ENCODE assay signal across 12 cellular contexts in the genomic region with DNA sequence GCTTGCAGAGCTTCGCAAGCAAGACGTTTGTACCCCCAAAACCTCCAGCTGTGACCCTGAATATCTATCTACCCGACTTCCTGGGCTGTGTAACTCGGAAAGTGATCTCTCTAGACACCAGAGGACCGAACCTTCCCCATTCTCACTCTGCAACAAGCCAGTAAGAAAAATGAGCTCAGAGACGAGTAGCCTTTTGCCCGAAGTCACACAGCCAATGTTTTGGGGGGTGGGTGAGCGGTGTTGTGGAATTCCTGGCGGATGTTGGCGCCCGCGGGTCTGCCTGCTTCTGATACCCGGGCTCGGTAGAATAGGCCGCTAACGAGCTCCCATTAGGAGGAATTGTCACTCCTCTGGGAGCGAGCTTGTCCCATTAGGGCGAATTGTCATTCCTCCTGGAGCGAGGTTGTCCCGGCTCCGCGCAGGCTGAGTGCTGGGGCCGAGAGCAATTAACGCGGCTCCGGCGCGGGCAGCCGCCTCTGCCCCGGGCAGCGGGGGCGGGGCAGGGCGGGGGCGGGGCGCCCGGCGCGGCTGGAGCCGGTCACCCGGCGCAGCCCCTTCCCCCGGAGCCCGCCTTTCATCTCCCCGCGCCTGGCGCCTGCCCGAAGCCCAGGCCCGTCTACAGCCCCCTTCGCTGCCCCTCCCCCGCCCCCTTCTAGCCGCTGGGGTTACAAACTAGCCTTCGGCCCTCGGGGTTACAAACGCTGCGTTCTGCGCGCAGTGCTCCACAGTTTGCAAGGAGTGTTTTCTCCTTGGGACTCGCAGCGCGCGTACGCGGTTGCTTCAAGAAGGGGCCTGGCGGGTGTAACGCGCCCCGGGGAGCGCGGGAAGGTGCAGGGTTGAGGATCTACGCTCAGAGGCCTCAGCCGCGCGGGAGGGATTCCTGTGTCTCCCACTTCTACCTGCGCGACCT. TPM values are rescaled to one million over a fixed set of nuclear protein-coding genes. Genes with fewer than 3 reads are reported as not detected.
DNase-seq lines count a peak whose midpoint lies in the region; TF ChIP-seq lines count a peak whose summit lies in the region.
"Had no signal": no experiment of that assay in that cellular context is flagged by ENCODE, and none has a peak within 500 bp of the region (broad histone marks: within the 10 kb centered on the region; RNA-seq: fewer than 3 reads in every experiment).

No MANE protein-coding gene starts in this region.

- WGBS in esophagus muscularis mucosa: 3% methylated on average over 27 of the region's 75 CpGs

- peaks cover 5% of the 10 kb centered on the region for H3K4me1 Mint-ChIP-seq in activated T-helper 2 cell treated with anti-CD3 and anti-CD28 coated beads, Interferon-gamma antibody, Interleukin-2, Interleukin-4, amounts not matched to agents 10 μg/mL and 5 μg/mL and 100 μg/mL, durations not matched to agents 14 hours and 24 hours and 36 hours (ENCODE audit: low read depth)

- peak; percentile 62 for DNase-seq in D341Med (ENCODE audit: low spot score)
- peak; percentile 59 for DNase-seq in NCI-H2227 (lab: John Stamatoyannopoulos, UW; ENCODE audit: unreplicated experiment)
- no peak for DNase-seq in esophagus muscularis mucosa (ENCODE audit: extremely low spot score)
- DNase-seq in osteoblast (ENCODE audit: insufficient read length, low spot score, missing footprints): peak; percentile 57
- DNase-seq in AG08396 (ENCODE audit: low spot score): no peak
- DNase-seq in NCI-H510A (lab: John Stamatoyannopoulos, UW): no peak
- DNase-seq in effector CD8-positive, alpha-beta T cell (lab: John Stamatoyannopoulos, UW): no peak
- DNase-seq in activated T-helper 2 cell treated with anti-CD3 and anti-CD28 coated beads, Interferon-gamma antibody, Interleukin-2, Interleukin-4, amounts not matched to agents 10 μg/mL and 5 μg/mL and 100 μg/mL, durations not matched to agents 14 hours and 24 hours and 36 hours (ENCODE audit: low spot score): no peak
- DNase-seq: activated naive CD4-positive, alpha-beta T cell; effector memory CD4-positive, alpha-beta T cell; immature natural killer cell; NCI-H2081 had no signal

- intact Hi-C loops in esophagus muscularis mucosa (cut with DNase I): no loop called here
- intact Hi-C loops in activated T-helper 2 cell treated with anti-CD3 and anti-CD28 coated beads, Interferon-gamma antibody, Interleukin-2, Interleukin-4, amounts not matched to agents 10 μg/mL and 5 μg/mL and 100 μg/mL, durations not matched to agents 14 hours and 24 hours and 36 hours (cut with micrococcal nuclease): loop anchor here (5.0 kb wide), 1 partner anchor 1484 kb away; a partner anchor contains a TSS

- no peak overlapping the region for H3K4me2 ChIP-seq in osteoblast (ENCODE audit: insufficient read depth, low read length)

- H3K79me2 ChIP-seq in osteoblast (ENCODE audit: insufficient read depth, low read length): no peaks in the 10 kb centered on the region

- H3K9me3 ChIP-seq in esophagus muscularis mucosa (no peaks in the 10 kb centered on the region), osteoblast (ENCODE audit: low read depth, low read length) (no peaks in the 10 kb centered on the region)

- H3K27ac Mint-ChIP-seq in activated T-helper 2 cell treated with anti-CD3 and anti-CD28 coated beads, Interferon-gamma antibody, Interleukin-2, Interleukin-4, amounts not matched to agents 10 μg/mL and 5 μg/mL and 100 μg/mL, durations not matched to agents 14 hours and 24 hours and 36 hours: no peak overlapping the region
- H3K27ac Mint-ChIP-seq: immature natural killer cell had no signal

- no peak overlapping the region for H3K4me3 Mint-ChIP-seq in activated T-helper 2 cell treated with anti-CD3 and anti-CD28 coated beads, Interferon-gamma antibody, Interleukin-2, Interleukin-4, amounts not matched to agents 10 μg/mL and 5 μg/mL and 100 μg/mL, durations not matched to agents 14 hours and 24 hours and 36 hours (ENCODE audit: low read depth)
- H3K4me3 Mint-ChIP-seq: immature natural killer cell had no signal

- no peak overlapping the region for H2AFZ ChIP-seq in osteoblast (ENCODE audit: low read length)

- no peaks in the 10 kb centered on the region for H4K20me1 ChIP-seq in osteoblast (ENCODE audit: insufficient read depth, low read length)

- H3K27me3 ChIP-seq in esophagus muscularis mucosa: peaks cover 2 to 96% (median 50%) of the 10 kb centered on the region in 4 donors
- peaks cover 49% of the 10 kb centered on the region for H3K27me3 ChIP-seq in osteoblast (ENCODE audit: insufficient read depth, low read length)

- peaks cover 12 to 48% (median 40%) of the 10 kb centered on the region in 4 donors for H3K4me1 ChIP-seq in esophagus muscularis mucosa
- H3K4me1 ChIP-seq in osteoblast (ENCODE audit: insufficient read depth, low read length): no peaks in the 10 kb centered on the region

- H3K27me3 Mint-ChIP-seq in activated T-helper 2 cell treated with anti-CD3 and anti-CD28 coated beads, Interferon-gamma antibody, Interleukin-2, Interleukin-4, amounts not matched to agents 10 μg/mL and 5 μg/mL and 100 μg/mL, durations not matched to agents 14 hours and 24 hours and 36 hours (ENCODE audit: low read depth): peaks cover 69% of the 10 kb centered on the region

- TF ChIP-seq POLR2A in esophagus muscularis mucosa (IDR thresholded peaks at IDR 0.05; ENCODE audit: low read depth): no peak

- H3K27ac ChIP-seq in esophagus muscularis mucosa (replicated peaks in 1 of 4) (no peak overlapping the region), osteoblast (ENCODE audit: low read depth, low read length) (no peak overlapping the region)

- H3K4me3 ChIP-seq in esophagus muscularis mucosa: peak overlapping the region; percentile 22 to 43 (median 34)
- H3K4me3 ChIP-seq in osteoblast (ENCODE audit: insufficient read depth, low read length): no peak overlapping the region

- TF ChIP-seq EP300 in esophagus muscularis mucosa (IDR thresholded peaks at IDR 0.05): no peak

- H3K9me3 Mint-ChIP-seq in activated T-helper 2 cell treated with anti-CD3 and anti-CD28 coated beads, Interferon-gamma antibody, Interleukin-2, Interleukin-4, amounts not matched to agents 10 μg/mL and 5 μg/mL and 100 μg/mL, durations not matched to agents 14 hours and 24 hours and 36 hours: no peaks in the 10 kb centered on the region

- H3K36me3 Mint-ChIP-seq in activated T-helper 2 cell treated with anti-CD3 and anti-CD28 coated beads, Interferon-gamma antibody, Interleukin-2, Interleukin-4, amounts not matched to agents 10 μg/mL and 5 μg/mL and 100 μg/mL, durations not matched to agents 14 hours and 24 hours and 36 hours (ENCODE audit: low read depth): peaks cover 3% of the 10 kb centered on the region

- H3K36me3 ChIP-seq in esophagus muscularis mucosa (no peaks in the 10 kb centered on the region), osteoblast (ENCODE audit: insufficient read depth, low read length) (no peaks in the 10 kb centered on the region)

- no peak for TF ChIP-seq CTCF in esophagus muscularis mucosa (IDR thresholded peaks at IDR 0.05)
- TF ChIP-seq CTCF in osteoblast (IDR thresholded peaks at IDR 0.05; ENCODE audit: extremely low read depth, low read depth, low read length): no peak

RNA-seq across cellular contexts. Expression of a gene that starts 3.5 kb away (rescaled TPM):
- total RNA-seq in esophagus muscularis mucosa (1 to 10 TPM; 1.8 to 4.0 (median 2.2) TPM), osteoblast (1.5 and 2.2 TPM in 2 replicates)
- total RNA-seq in activated T-helper 2 cell treated with anti-CD3 and anti-CD28 coated beads, Interferon-gamma antibody, Interleukin-2, Interleukin-4, amounts not matched to agents 10 μg/mL and 5 μg/mL and 100 μg/mL, durations not matched to agents 14 hours and 24 hours and 36 hours: not detected in 2 replicates

Comparison
In these comparisons a context has a peak if more than half of its experiments do, and no peak if none do; other contexts are left out.
1. DNase-seq: peak in D341Med (single experiment), NCI-H2227 (single experiment) and osteoblast (single experiment); none in esophagus muscularis mucosa (single experiment), AG08396 (single experiment), NCI-H510A (single experiment), effector CD8-positive, alpha-beta T cell (single experiment) and activated T-helper 2 cell treated with anti-CD3 and anti-CD28 coated beads, Interferon-gamma antibody, Interleukin-2, Interleukin-4, amounts not matched to agents 10 μg/mL and 5 μg/mL and 100 μg/mL, durations not matched to agents 14 hours and 24 hours and 36 hours (single experiment).